Comparison of ENCODE assay signal across 6 cellular contexts in the genomic region with DNA sequence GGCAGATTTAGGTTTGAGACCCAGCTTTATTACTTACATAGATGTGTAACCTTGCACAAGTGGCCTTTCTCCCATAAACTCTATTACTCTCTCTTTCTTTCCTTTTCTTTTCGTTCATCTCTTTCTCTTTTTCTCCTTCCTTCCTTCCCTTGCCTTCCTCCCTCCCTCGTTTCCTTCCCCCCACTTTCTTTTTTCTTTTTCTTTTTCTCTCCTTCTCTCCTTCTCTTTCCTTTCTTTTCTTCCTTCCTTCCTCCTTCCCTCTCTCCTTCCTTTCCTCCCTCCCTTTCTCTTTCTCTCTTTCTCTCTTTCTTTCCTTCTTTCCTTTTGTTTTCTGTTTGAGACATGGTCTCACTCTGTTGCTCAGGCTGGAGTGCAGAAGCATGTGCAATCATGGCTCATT.
"Had no signal": no experiment of that assay in that cellular context is flagged by ENCODE, and none has a peak within 500 bp of the region (broad histone marks: within the 10 kb centered on the region; RNA-seq: fewer than 3 reads in every experiment).

No MANE protein-coding gene starts in this region.

- DNase-seq: IMR-90, KBM-7, KG1 had no signal

- H3K27ac ChIP-seq: HL-60, KMS-11 had no signal

- H3K4me3 ChIP-seq: K562 had no signal
